ENCODE assay signal across 22 cellular contexts in genomic region chr10:85151506-85151905, GRCh38.
"Had no signal": no experiment of that assay in that cellular context is flagged by ENCODE, and none has a peak within 500 bp of the region (broad histone marks: within the 10 kb centered on the region; RNA-seq: fewer than 3 reads in every experiment).

No MANE protein-coding gene starts in this region.

- H3K4me3 ChIP-seq: dorsolateral prefrontal cortex, left lung, mucosa of descending colon, prostate gland, right atrium auricular region, smooth muscle cell, stomach, thyroid gland, vagina had no signal

- H3K27ac ChIP-seq: dorsolateral prefrontal cortex, left lung, prostate gland, right atrium auricular region, stomach, thyroid gland, vagina had no signal

- H3K4me1 ChIP-seq: right atrium auricular region, stomach, vagina had no signal

- H3K9me3 ChIP-seq: left lung, mucosa of descending colon, prostate gland, right atrium auricular region, stomach, thyroid gland, vagina had no signal

- H3K27me3 ChIP-seq: left lung, right atrium auricular region, stomach, thyroid gland, vagina had no signal

- DNase-seq: dorsolateral prefrontal cortex; effector CD4-positive, alpha-beta T cell; head of caudate nucleus; left cardiac atrium; left lung; mesenchymal stem cell; mucosa of descending colon; naive B cell; nucleus accumbens; stimulated activated CD4-positive, alpha-beta T cell treated with anti-CD3 and anti-CD28 coated beads, Interleukin-12 subunit alpha, Interleukin-12 subunit beta, amount 100 ng/mL, for 4 hours; stimulated activated CD4-positive, alpha-beta T cell treated with anti-CD3 and anti-CD28 coated beads, Interleukin-1b, Interleukin-23, amount 100 ng/mL, for 48 hours; stimulated activated CD4-positive, alpha-beta T cell treated with anti-CD3 and anti-CD28 coated beads, Interleukin-4, amount 100 ng/mL, for 24 hours; stimulated activated naive CD4-positive, alpha-beta T cell treated with Interleukin-2 at 50 U/mL for 16 hours; stomach; thyroid gland; trophoblast cell had no signal

- FAIRE-seq: frontal cortex, islet of Langerhans had no signal

- H3K36me3 ChIP-seq: left lung, prostate gland, right atrium auricular region, stomach, thyroid gland, vagina had no signal

- H3K4me2 ChIP-seq: smooth muscle cell had no signal
